ENCODE assay signal across 23 cellular contexts in genomic region chr6:130934848-130935585, GRCh38.
A peak's percentile ranks its signal among the peaks of the same experiment; 100 is the strongest.
DNase-seq lines count a peak whose midpoint lies in the region; ATAC-seq and TF ChIP-seq lines count a peak whose summit lies in the region.
"Had no signal": no experiment of that assay in that cellular context is flagged by ENCODE, and none has a peak within 500 bp of the region (broad histone marks: within the 10 kb centered on the region; RNA-seq: fewer than 3 reads in every experiment).

No MANE protein-coding gene starts in this region.

- TF ChIP-seq RAD21 in IMR-90 (IDR thresholded peaks at IDR 0.05; ENCODE audit: low read length) = no peak

- H3K4me1 ChIP-seq in IMR-90 (ENCODE audit: control insufficient read depth, insufficient read depth, low read length) = peaks cover 14% of the 10 kb centered on the region

- H3K9me3 ChIP-seq in IMR-90 (ENCODE audit: control insufficient read depth, insufficient read depth, low read length) = no peaks in the 10 kb centered on the region
- H3K9me3 ChIP-seq: upper lobe of right lung had no signal

- no peak overlapping the region for H3K23ac ChIP-seq in IMR-90 (ENCODE audit: low read depth, low read length)

- no peak overlapping the region for H2AK5ac ChIP-seq in IMR-90 (ENCODE audit: low read depth, low read length)

- H3K27ac ChIP-seq in IMR-90 (ENCODE audit: insufficient read depth, low read length) = no peak overlapping the region
- H3K27ac ChIP-seq: upper lobe of right lung had no signal

- H3K4ac ChIP-seq in IMR-90 (ENCODE audit: low read depth, low read length) = no peak overlapping the region; the same call in 1 of the 2 replicates

- H3K4me3 ChIP-seq in AG10803 (ENCODE audit: low read length) (no peak overlapping the region), IMR-90 (ENCODE audit: insufficient read depth, low read depth, low read length) (no peak overlapping the region), fibroblast of mammary gland (ENCODE audit: control insufficient read depth, low read depth, low read length) (no peak overlapping the region)
- H3K4me3 ChIP-seq: upper lobe of right lung had no signal

- CTCF ChIA-PET in IMR-90 (lab: Yijun Ruan, JAX) = no interaction called here

- H2BK20ac ChIP-seq in IMR-90 (ENCODE audit: low read depth, low read length) = peak overlapping the region; percentile 76; the same call in 1 of the 2 replicates

- no peak overlapping the region for H2AFZ ChIP-seq in IMR-90 (replicated peaks; ENCODE audit: low read length, poor library complexity)

- H3K18ac ChIP-seq in IMR-90 (ENCODE audit: low read depth, low read length) = peak overlapping the region; percentile 77

- no peak overlapping the region for H3K4me3 Mint-ChIP-seq in osteocyte (ENCODE audit: unreplicated experiment)
- H3K4me3 Mint-ChIP-seq: activated T-cell treated with anti-CD3 and anti-CD28 coated beads, Interleukin-2, amount 50 U/mL, for 24 hours; CD4-positive, alpha-beta T cell; dendritic cell treated with granulocyte-macrophage colony-stimulating factor and Interleukin-4, amounts not matched to agents 40 ng/mL and 50 ng/mL, for 4 days; memory B cell; naive thymus-derived CD4-positive, alpha-beta T cell had no signal

- no CpG with 5 or more reads among the region's 4 CpGs for WGBS in IMR-90 (ENCODE audit: extremely low coverage in 2 of 2, insufficient read length in 1 of 2), 2 experiments

- no peaks in the 10 kb centered on the region for H3K27me3 ChIP-seq in IMR-90 (ENCODE audit: control insufficient read depth, insufficient read depth, low read length)
- H3K27me3 ChIP-seq: upper lobe of right lung had no signal

- TF ChIP-seq CTCF in AG10803 (conservative IDR thresholded peaks at IDR 0.05; ENCODE audit: low read length) (no peak), IMR-90 (conservative IDR thresholded peaks at IDR 0.05; ENCODE audit: low read depth, low read length) (no peak), fibroblast of mammary gland (conservative IDR thresholded peaks at IDR 0.05; ENCODE audit: control insufficient read depth, insufficient read depth, low read depth, low read length) (no peak), osteocyte (IDR thresholded peaks at IDR 0.05) (no peak)

- 0 out of 2 replicates have a peak overlapping the region, but pooled peaks have one; percentile 26 for H3K56ac ChIP-seq in IMR-90 (ENCODE audit: extremely low read depth, insufficient read depth, low read length)

- peak overlapping the region; percentile 45; the same call in 1 of the 2 replicates for H3K14ac ChIP-seq in IMR-90 (replicated peaks; ENCODE audit: low read depth, low read length)

- in situ Hi-C loops in IMR-90 (cut with MboI; ENCODE audit: low sequenced_read_pairs) = no loop called here

- H3K79me1 ChIP-seq in IMR-90 (ENCODE audit: low read depth in 1 of 2, low read length in 2 of 2) = peaks cover 35 to 58% of the 10 kb centered on the region in 2 experiments

- H3K4me2 ChIP-seq in IMR-90 (ENCODE audit: low read depth, low read length) = peak overlapping the region; percentile 23; the same call in 1 of the 2 replicates

- H3K36me3 Mint-ChIP-seq in osteocyte (ENCODE audit: unreplicated experiment) = peaks cover 2% of the 10 kb centered on the region
- H3K36me3 Mint-ChIP-seq in activated naive CD4-positive, alpha-beta T cell treated with anti-CD3 and anti-CD28 coated beads, Interleukin-2, amount 50 U/mL, for 72 hours = no peaks in the 10 kb centered on the region

- H3K27ac Mint-ChIP-seq in osteocyte (ENCODE audit: unreplicated experiment) = peak overlapping the region; percentile 50
- H3K27ac Mint-ChIP-seq in activated naive CD4-positive, alpha-beta T cell treated with anti-CD3 and anti-CD28 coated beads, Interleukin-2, amount 50 U/mL, for 72 hours = no peak overlapping the region
- H3K27ac Mint-ChIP-seq: activated T-cell treated with anti-CD3 and anti-CD28 coated beads, Interleukin-2, amount 50 U/mL, for 24 hours; CD4-positive, alpha-beta T cell; dendritic cell treated with granulocyte-macrophage colony-stimulating factor and Interleukin-4, amounts not matched to agents 40 ng/mL and 50 ng/mL, for 4 days; memory B cell had no signal

- dilution Hi-C loops in IMR-90 (cut with HindIII; ENCODE audit: low sequenced_read_pairs, unreplicated experiment) = no loop called here

- POLR2A ChIA-PET in IMR-90 (lab: Charles Lee; ENCODE audit: unreplicated experiment) = no interaction called here

- no peak overlapping the region for H2AK9ac ChIP-seq in IMR-90 (replicated peaks; ENCODE audit: low read depth, low read length, poor library complexity)

- H2BK15ac ChIP-seq in IMR-90 (ENCODE audit: low read depth, low read length) = no peak overlapping the region

- no peaks in the 10 kb centered on the region for H3K36me3 ChIP-seq in IMR-90 (ENCODE audit: control insufficient read depth, insufficient read depth, low read length)
- H3K36me3 ChIP-seq: upper lobe of right lung had no signal

- no peak for TF ChIP-seq POLR2A in IMR-90 (IDR thresholded peaks at IDR 0.05; ENCODE audit: low read depth, low read length)

- no peaks in the 10 kb centered on the region for H3K27me3 Mint-ChIP-seq in osteocyte (ENCODE audit: unreplicated experiment)
- H3K27me3 Mint-ChIP-seq: activated T-cell treated with anti-CD3 and anti-CD28 coated beads, Interleukin-2, amount 50 U/mL, for 24 hours; CD4-positive, alpha-beta T cell; dendritic cell treated with granulocyte-macrophage colony-stimulating factor and Interleukin-4, amounts not matched to agents 40 ng/mL and 50 ng/mL, for 4 days; memory B cell had no signal

- H3K9me1 ChIP-seq in IMR-90 (ENCODE audit: insufficient read depth, low read length) = peaks cover 13% of the 10 kb centered on the region; the same call in 1 of the 2 replicates

- H2BK5ac ChIP-seq in IMR-90 (ENCODE audit: low read depth, low read length, poor library complexity, severe bottlenecking) = peak overlapping the region; percentile 67

- peaks cover 52% of the 10 kb centered on the region for H3K4me1 Mint-ChIP-seq in osteocyte (ENCODE audit: unreplicated experiment)
- H3K4me1 Mint-ChIP-seq: naive thymus-derived CD4-positive, alpha-beta T cell had no signal

- H3K9me3 Mint-ChIP-seq in osteocyte (ENCODE audit: unreplicated experiment) = no peaks in the 10 kb centered on the region
- no peaks in the 10 kb centered on the region for H3K9me3 Mint-ChIP-seq in activated naive CD4-positive, alpha-beta T cell treated with anti-CD3 and anti-CD28 coated beads, Interleukin-2, amount 50 U/mL, for 72 hours
- H3K9me3 Mint-ChIP-seq: activated T-cell treated with anti-CD3 and anti-CD28 coated beads, Interleukin-2, amount 50 U/mL, for 24 hours; dendritic cell treated with granulocyte-macrophage colony-stimulating factor and Interleukin-4, amounts not matched to agents 40 ng/mL and 50 ng/mL, for 4 days had no signal

- H4K91ac ChIP-seq in IMR-90 (ENCODE audit: insufficient read depth, low read depth, low read length) = no peak overlapping the region

- intact Hi-C loops in IMR-90 (cut with micrococcal nuclease) = no loop called here

- peak overlapping the region; percentile 68; the same call in 1 of the 2 replicates for H2BK120ac ChIP-seq in IMR-90 (ENCODE audit: low read depth, low read length)

- ATAC-seq in IMR-90 (ENCODE audit: low read depth) (peak; percentile 9), GM21619 (IDR thresholded peaks at IDR 0.05; ENCODE audit: unreplicated experiment) (no peak)
- no peak for ATAC-seq in activated naive CD4-positive, alpha-beta T cell treated with anti-CD3 and anti-CD28 coated beads, Interleukin-2, amount 50 U/mL, for 72 hours
- ATAC-seq: naive thymus-derived CD4-positive, alpha-beta T cell; upper lobe of right lung had no signal

- H4K8ac ChIP-seq in IMR-90 (ENCODE audit: low read depth in 2 of 2, low read length in 2 of 2) = no peak overlapping the region

- DNase-seq in AG10803 (ENCODE audit: low read depth) (peak; percentile 76), IMR-90 (no peak), fibroblast of mammary gland (ENCODE audit: low read depth) (peak; percentile 39), osteocyte (ENCODE audit: extremely low spot score, unreplicated experiment) (no peak), SHP77 treated with DMSO at 0.1 percent for 48 hours (lab: John Stamatoyannopoulos, UW) (no peak)
- no peak for DNase-seq in activated naive CD4-positive, alpha-beta T cell treated with anti-CD3 and anti-CD28 coated beads, Interleukin-2, amount 50 U/mL, for 72 hours (ENCODE audit: low spot score in 2 of 2)
- DNase-seq: activated CD8-positive, alpha-beta memory T cell treated with anti-CD3 and anti-CD28 coated beads for 24 hours; activated T-cell treated with anti-CD3 and anti-CD28 coated beads, Interleukin-2, amount 50 U/mL, for 24 hours; amniotic stem cell; CD4-positive, alpha-beta T cell; GDM1; Karpas-422; naive thymus-derived CD4-positive, alpha-beta T cell; NCI-H1930; NCI-H345; occipital lobe; OCI-M1; retina; T-helper 1 cell; upper lobe of right lung had no signal

- peak overlapping the region; percentile 20; the same call in 1 of the 2 replicates for H4K5ac ChIP-seq in IMR-90 (ENCODE audit: low read depth, low read length)

- no peak overlapping the region for H3K9ac ChIP-seq in IMR-90 (ENCODE audit: low read depth, low read length)

- H4K20me1 ChIP-seq in IMR-90 (ENCODE audit: insufficient read depth, low read length) = peaks cover 5% of the 10 kb centered on the region; the same call in 1 of the 2 replicates

- no TSS peak for BruUV-seq in IMR-90 (replicated peaks; lab: Mats Ljungman, UMichigan)

TF ChIP-seq in IMR-90, 13 proteins besides CTCF, POLR2A, EP300 and RAD21:
- no peak for TF ChIP-seq FOS (IDR thresholded peaks at IDR 0.05; ENCODE audit: low read depth, low read length)
- TF ChIP-seq CEBPB (IDR thresholded peaks at IDR 0.05; ENCODE audit: low read depth, low read length) = peak; percentile 62

Comparison
In these comparisons a context has a peak if more than half of its experiments do, and no peak if none do; other contexts are left out.
1. DNase-seq: peak in AG10803 (single experiment) and fibroblast of mammary gland (single experiment); none in IMR-90 (single experiment), osteocyte (single experiment), SHP77 treated with DMSO at 0.1 percent for 48 hours (single experiment) and activated naive CD4-positive, alpha-beta T cell treated with anti-CD3 and anti-CD28 coated beads, Interleukin-2, amount 50 U/mL, for 72 hours (0 of 2).